In the genomic region with DNA sequence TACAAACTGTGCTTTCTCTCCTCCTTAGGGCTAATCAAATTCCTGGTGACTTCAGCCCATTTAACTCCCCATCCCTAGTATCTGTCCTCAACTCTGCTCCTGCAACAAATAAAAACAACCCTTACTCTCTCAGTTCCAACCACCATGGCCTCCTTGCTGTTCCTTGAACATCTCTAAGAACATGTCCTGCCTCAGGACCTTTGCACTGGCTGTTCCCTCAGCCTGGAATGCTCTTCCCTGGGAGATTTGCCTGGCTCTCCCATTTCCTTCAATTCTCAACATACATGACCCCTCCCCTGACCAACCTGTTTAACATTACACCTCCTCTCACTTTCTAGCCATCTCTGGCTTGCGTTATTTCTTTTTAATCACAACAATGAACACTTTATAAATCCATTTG, we compare ENCODE assay signal across 7 cellular contexts.
"Had no signal": no experiment of that assay in that cellular context is flagged by ENCODE, and none has a peak within 500 bp of the region (broad histone marks: within the 10 kb centered on the region; RNA-seq: fewer than 3 reads in every experiment).

No MANE protein-coding gene starts in this region.

- H3K9ac ChIP-seq: KMS-11 had no signal

- H3K4me2 ChIP-seq: KMS-11 had no signal

- ATAC-seq: HepG2 had no signal

- DNase-seq: IMR-90, KBM-7, KG1 had no signal

- H3K27ac ChIP-seq: HL-60, KMS-11 had no signal

- FAIRE-seq: HepG2, HTR-8/SVneo had no signal
